17 cellular contexts compared by ENCODE assay signal in genomic region chr13:48560657-48561337, GRCh38. TPM values are rescaled to one million over a fixed set of nuclear protein-coding genes. Genes with fewer than 3 reads are reported as not detected.
DNase-seq lines count a peak whose midpoint lies in the region; ATAC-seq and TF ChIP-seq lines count a peak whose summit lies in the region.
"Had no signal": no experiment of that assay in that cellular context is flagged by ENCODE, and none has a peak within 500 bp of the region (broad histone marks: within the 10 kb centered on the region; RNA-seq: fewer than 3 reads in every experiment).

No MANE protein-coding gene starts in this region.

- no peaks in the 10 kb centered on the region for H4K20me1 ChIP-seq in SK-N-SH (ENCODE audit: insufficient read depth)
- H4K20me1 ChIP-seq in KMS-11 (ENCODE audit: insufficient read depth) = no peaks in the 10 kb centered on the region

- 93% methylated on average over 9 of the region's 9 CpGs for WGBS in SK-N-SH (ENCODE audit: low lambda C conversion rate)

- H3K36me3 ChIP-seq in SK-N-SH (replicated peaks in 1 of 2; ENCODE audit: control insufficient read depth in 1 of 2, insufficient read depth in 2 of 2, low read length in 1 of 2) (peaks cover 0 to 3% of the 10 kb centered on the region in 2 experiments), KMS-11 (ENCODE audit: insufficient read depth) (no peaks in the 10 kb centered on the region)
- H3K36me3 ChIP-seq: neural progenitor cell, stomach had no signal

- H3K9me3 Mint-ChIP-seq in T-cell = peaks cover 0 to 2% (median 1%) of the 10 kb centered on the region in 3 donors
- H3K9me3 Mint-ChIP-seq in immature natural killer cell = peaks cover 0 to 6% (median under 1%) of the 10 kb centered on the region in 6 donors

- peaks cover 1% of the 10 kb centered on the region; the same call in 1 of the 2 replicates for H3K9me3 ChIP-seq in SK-N-SH

- H3K4me3 ChIP-seq in SK-N-SH (ENCODE audit: low read depth in 2 of 2, low read length in 1 of 2) = no peak overlapping the region
- no peak overlapping the region for H3K4me3 ChIP-seq in KMS-11 (IDR thresholded peaks at IDR 0.05; ENCODE audit: insufficient read depth, low read depth, low read length)
- H3K4me3 ChIP-seq: neural progenitor cell, stomach had no signal

- ATAC-seq in SK-N-SH treated with all-trans-retinoic acid at 6 μM for 48 hours = no peak
- no peak for ATAC-seq in T-cell (replicated peaks in 1 of 4)
- no peak for ATAC-seq in GM18909 (IDR thresholded peaks at IDR 0.05; ENCODE audit: poor library complexity, unreplicated experiment)
- ATAC-seq: HCT116, left colon, WTC11 had no signal

- peaks cover 7% of the 10 kb centered on the region for H3F3A ChIP-seq in SK-N-SH (replicated peaks; ENCODE audit: insufficient read depth)

- no peak for TF ChIP-seq EP300 in SK-N-SH (IDR thresholded peaks at IDR 0.05; ENCODE audit: borderline replicate concordance in 1 of 2, low read depth in 1 of 2, low read length in 1 of 2)

- H3K9ac ChIP-seq in SK-N-SH (no peak overlapping the region), KMS-11 (no peak overlapping the region)
- H3K9ac ChIP-seq: neural progenitor cell had no signal

- H3K79me2 ChIP-seq in SK-N-SH (ENCODE audit: insufficient read depth) (no peaks in the 10 kb centered on the region), KMS-11 (ENCODE audit: insufficient read depth, low read depth) (no peaks in the 10 kb centered on the region)

- no peak for TF ChIP-seq CTCF in SK-N-SH (IDR thresholded peaks at IDR 0.05)
- no peak for TF ChIP-seq CTCF in KMS-11 (conservative IDR thresholded peaks at IDR 0.05; ENCODE audit: low read depth, low read length)

- no peak overlapping the region for H3K4me2 ChIP-seq in SK-N-SH
- H3K4me2 ChIP-seq in KMS-11 = peak overlapping the region; percentile 60; the same call in 1 of the 2 replicates
- H3K4me2 ChIP-seq: neural progenitor cell had no signal

- H3K27ac Mint-ChIP-seq in T-cell (peak overlapping the region; percentile 66 to 86), immature natural killer cell (peak overlapping the region; percentile 62 to 89 (median 73))
- H3K27ac Mint-ChIP-seq: mesothelial cell of epicardium, neural progenitor cell, WTC11 had no signal

- H3K4me1 ChIP-seq in SK-N-SH (ENCODE audit: control insufficient read depth in 1 of 2, insufficient read depth in 2 of 2, low read depth in 1 of 2, low read length in 1 of 2) (peaks cover 0 to 6% of the 10 kb centered on the region in 2 experiments; a peak in 2 of 4 replicates), KMS-11 (ENCODE audit: low read depth, poor library complexity, severe bottlenecking) (peaks cover 37% of the 10 kb centered on the region)
- H3K4me1 ChIP-seq: neural progenitor cell had no signal

- DNase-seq in SK-N-SH = no peak
- DNase-seq in T-cell = no peak
- no peak for DNase-seq in immature natural killer cell
- no peak for DNase-seq in NCI-H69 (lab: John Stamatoyannopoulos, UW)
- no peak for DNase-seq in hypothalamus (lab: John Stamatoyannopoulos, UW)
- DNase-seq: DMS79, left colon, NCI-H2081, NCI-H524 treated with DMSO at 0.1 percent for 48 hours, stomach had no signal

- CTCF ChIA-PET in SK-N-SH (lab: Yijun Ruan, JAX) (interaction anchor here (2.2 kb wide), 1 partner anchor 19 kb away, joined by 13 read pairs; no protein-coding TSS in a partner anchor), T-cell (lab: Charles Lee) (interaction anchor here in 1 of 2 donors (1.2 to 3.3 kb wide), 3 partner anchors 20 to 227 kb away, joined by 3 to 34 read pairs (median 7); no protein-coding TSS in a partner anchor)

- H3K4me1 Mint-ChIP-seq in T-cell (peaks cover 46 to 61% (median 59%) of the 10 kb centered on the region in 3 donors), immature natural killer cell (peaks cover 41 to 58% of the 10 kb centered on the region in 2 donors)
- H3K4me1 Mint-ChIP-seq: neural progenitor cell had no signal

- POLR2A ChIA-PET in SK-N-SH (lab: Yijun Ruan, JAX) = no interaction called here
- POLR2A ChIA-PET in T-cell (lab: Charles Lee) = interaction anchor here in 1 of 2 donors (1.0 kb wide), 1 partner anchor 28 kb away, joined by 3 read pairs; the partner anchor contains the start of gene RCBTB2

- H3K27ac ChIP-seq in SK-N-SH (ENCODE audit: low read depth in 2 of 2, low read length in 1 of 2) = no peak overlapping the region
- no peak overlapping the region for H3K27ac ChIP-seq in KMS-11
- H3K27ac ChIP-seq: neural progenitor cell, stomach had no signal

- no peaks in the 10 kb centered on the region for H3K36me3 Mint-ChIP-seq in T-cell
- H3K36me3 Mint-ChIP-seq in immature natural killer cell = peaks cover 1 to 8% (median 2%) of the 10 kb centered on the region in 3 donors
- H3K36me3 Mint-ChIP-seq: mesothelial cell of epicardium, neural progenitor cell had no signal

- H3K27me3 Mint-ChIP-seq in T-cell (peaks cover 16 to 22% of the 10 kb centered on the region in 2 donors), immature natural killer cell (ENCODE audit: low read depth in 3 of 3) (peaks cover 7 to 11% (median 11%) of the 10 kb centered on the region in 3 donors)

- H3K4me3 Mint-ChIP-seq in T-cell (peak overlapping the region in 2 of 3 donors; percentile 32 to 40), immature natural killer cell (peak overlapping the region; percentile 63 to 76 (median 72))
- H3K4me3 Mint-ChIP-seq: mesothelial cell of epicardium, neural progenitor cell, WTC11 had no signal

- H3K27me3 ChIP-seq in SK-N-SH (ENCODE audit: insufficient read depth) (no peaks in the 10 kb centered on the region), KMS-11 (ENCODE audit: insufficient read depth, low read depth) (peaks cover 17% of the 10 kb centered on the region; the same call in 1 of the 2 replicates)
- H3K27me3 ChIP-seq: neural progenitor cell, stomach had no signal

- TF ChIP-seq RAD21 in SK-N-SH (IDR thresholded peaks at IDR 0.05; ENCODE audit: low read length) = no peak

- 0 out of 2 replicates have a peak, but pooled peaks cover 4% of the 10 kb centered on the region for H3K9me2 ChIP-seq in SK-N-SH

- H2AFZ ChIP-seq in SK-N-SH (ENCODE audit: low read depth) = 0 out of 2 replicates have a peak overlapping the region, but pooled peaks have one; percentile 33
- no peak overlapping the region for H2AFZ ChIP-seq in KMS-11 (ENCODE audit: low read depth)
- H2AFZ ChIP-seq: neural progenitor cell had no signal

TF ChIP-seq in SK-N-SH, 30 proteins besides CTCF, POLR2A, EP300 and RAD21 (continues in another document):
- TF ChIP-seq MAX (IDR thresholded peaks at IDR 0.05; ENCODE audit: low read depth) (no peak), ZBTB33 (IDR thresholded peaks at IDR 0.05; ENCODE audit: borderline replicate concordance, low read depth) (no peak), RXRA (IDR thresholded peaks at IDR 0.05; ENCODE audit: borderline replicate concordance, low read depth) (no peak), FOXJ3 (CRISPR knock-in tag; IDR thresholded peaks at IDR 0.05) (no peak)

TF ChIP-seq in SK-N-SH treated with all-trans-retinoic acid at 6 μM for 48 hours, 23 proteins besides CTCF, POLR2A, EP300 and RAD21:
- TF ChIP-seq SNAI2 (CRISPR knock-in tag; IDR thresholded peaks at IDR 0.05) (no peak), CSDC2 (CRISPR knock-in tag; IDR thresholded peaks at IDR 0.05) (no peak), PPARA (CRISPR knock-in tag; IDR thresholded peaks at IDR 0.05; ENCODE audit: borderline replicate concordance) (no peak), ZFP30 (CRISPR knock-in tag; IDR thresholded peaks at IDR 0.05) (no peak), TOX (CRISPR knock-in tag; IDR thresholded peaks at IDR 0.05; ENCODE audit: borderline replicate concordance) (no peak), PATZ1 (CRISPR knock-in tag; IDR thresholded peaks at IDR 0.05; ENCODE audit: borderline replicate concordance) (no peak)

RNA-seq across cellular contexts. Expression of gene RCBTB2, which starts 27.9 kb away (rescaled TPM):
- polyA plus RNA-seq in SK-N-SH (2012; rRNA removed) (2.8 and 4.3 TPM in 2 replicates), immature natural killer cell (10 to 100 TPM; 36.1 to 49.1 (median 45.8) TPM)
- 3.2 and 3.4 TPM in 2 replicates for polyA plus RNA-seq in SK-N-SH (2012; cell fraction: cytosol; rRNA removed)
- polyA plus RNA-seq in SK-N-SH (2012; cell fraction: nucleus; rRNA removed) = 2.4 and 4.7 TPM in 2 replicates
- total RNA-seq in T-cell = 10 to 100 TPM; 10.4 to 19.7 (median 16.2) TPM

Comparison
In these comparisons a context has a peak if more than half of its experiments do, and no peak if none do; other contexts are left out.
1. RNA of gene RCBTB2, which starts 27.9 kb away (polyA plus RNA-seq): 36.1 to 49.1 TPM in immature natural killer cell; 2.4 to 4.7 TPM in SK-N-SH; every median in the first group is over 4 times any median in the second.